In the genomic region with DNA sequence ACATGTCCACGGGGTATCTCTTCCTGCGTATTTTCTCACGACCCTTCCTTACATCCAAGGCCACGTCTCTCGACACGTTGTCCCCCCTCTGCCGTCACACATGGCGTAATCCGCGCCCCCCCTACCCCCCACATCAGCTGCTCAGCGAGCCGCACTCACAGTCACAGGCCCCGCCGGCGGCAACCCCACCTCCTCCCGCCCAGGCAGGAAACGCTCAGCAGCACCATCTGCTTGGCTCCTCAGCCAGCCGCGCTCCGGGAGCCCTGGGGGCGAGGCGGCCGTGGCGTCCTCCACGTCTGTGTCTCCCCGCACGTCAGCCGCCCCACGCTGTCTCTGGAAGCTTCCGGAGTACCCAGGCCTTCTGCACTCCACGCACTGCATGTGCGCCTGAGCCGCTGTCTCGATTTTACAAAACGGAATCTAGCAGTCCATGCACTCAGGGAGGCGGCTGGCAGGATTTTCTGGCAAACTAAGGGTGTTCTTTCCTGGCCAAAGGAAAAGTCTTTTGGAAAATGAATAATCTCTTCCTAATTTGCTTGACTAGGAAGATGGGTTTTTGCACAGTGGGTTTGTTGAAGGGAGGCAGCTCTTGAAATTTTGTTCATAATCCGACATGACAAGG, we compare ENCODE assay signal across 8 cellular contexts.
DNase-seq lines count a peak whose midpoint lies in the region; ATAC-seq and TF ChIP-seq lines count a peak whose summit lies in the region.

No MANE protein-coding gene starts in this region.

- peak overlapping the region; percentile 59 for H2AFZ ChIP-seq in neuronal stem cell (ENCODE audit: low read length)

- no peak overlapping the region for H4K91ac ChIP-seq in neuronal stem cell (ENCODE audit: low read depth, low read length, poor library complexity)

- no peak overlapping the region for H2BK5ac ChIP-seq in neuronal stem cell (ENCODE audit: low read length)

- peak overlapping the region; percentile 87 for H2BK12ac ChIP-seq in neuronal stem cell (ENCODE audit: low read length)

- no peak overlapping the region for H4K8ac ChIP-seq in neuronal stem cell (ENCODE audit: low read depth, low read length)

- H3K9me3 ChIP-seq in esophagus squamous epithelium (no peaks in the 10 kb centered on the region), neuronal stem cell (replicated peaks in 1 of 2; ENCODE audit: control insufficient read depth in 2 of 2, insufficient read depth in 1 of 2, low read depth in 1 of 2, low read length in 2 of 2) (no peaks in the 10 kb centered on the region)

- H3K4me3 ChIP-seq in esophagus squamous epithelium = peak overlapping the region; percentile 10 to 54 (median 30)
- no peak overlapping the region for H3K4me3 ChIP-seq in neuronal stem cell (ENCODE audit: low read length in 2 of 2)

- H3K18ac ChIP-seq in neuronal stem cell (ENCODE audit: low read length) = peak overlapping the region; percentile 86

- 7 to 30% methylated on average over 14 to 15 of the region's 37 CpGs for WGBS in esophagus squamous epithelium, 2 donors
- WGBS in neuronal stem cell (ENCODE audit: extremely low coverage in 2 of 2, insufficient read length in 2 of 2, insufficient replicate concordance in 1 of 2), 2 donors = no CpG with 5 or more reads among the region's 37 CpGs

- no peaks in the 10 kb centered on the region for H3K27me3 ChIP-seq in esophagus squamous epithelium
- H3K27me3 ChIP-seq in neuronal stem cell (ENCODE audit: control insufficient read depth in 3 of 3, insufficient read depth in 3 of 3, low read depth in 1 of 3, low read length in 3 of 3) = no peaks in the 10 kb centered on the region

- H3K4ac ChIP-seq in neuronal stem cell (ENCODE audit: low read length) = no peak overlapping the region

- ATAC-seq in GM19467 (IDR thresholded peaks at IDR 0.05; ENCODE audit: unreplicated experiment) = peak; percentile 44

- H3K23ac ChIP-seq in neuronal stem cell (ENCODE audit: low read depth, low read length, poor library complexity) = peak overlapping the region; percentile 76

- H3K27ac ChIP-seq in esophagus squamous epithelium (peak overlapping the region; percentile 87 to 91 (median 88)), neuronal stem cell (replicated peaks; ENCODE audit: low read length) (no peak overlapping the region), substantia nigra (ENCODE audit: low read depth, low read length, poor library complexity, severe bottlenecking) (peak overlapping the region; percentile 4)

- no peak overlapping the region for H3K9ac ChIP-seq in neuronal stem cell (ENCODE audit: low read depth, low read length, poor library complexity)

- peaks cover 22 to 44% (median 23%) of the 10 kb centered on the region in 3 donors for H3K4me1 ChIP-seq in esophagus squamous epithelium
- peaks cover 9 to 12% of the 10 kb centered on the region in 2 donors for H3K4me1 ChIP-seq in neuronal stem cell (ENCODE audit: control insufficient read depth in 2 of 2, insufficient read depth in 1 of 2, low read depth in 1 of 2, low read length in 2 of 2)

- TF ChIP-seq CTCF in esophagus squamous epithelium (IDR thresholded peaks at IDR 0.05) = no peak

- peak overlapping the region; percentile 62 for H2BK15ac ChIP-seq in neuronal stem cell (ENCODE audit: low read length)

- H3K4me2 ChIP-seq in neuronal stem cell (ENCODE audit: insufficient read depth, low read length, poor library complexity, severe bottlenecking) = no peak overlapping the region

- H2BK120ac ChIP-seq in neuronal stem cell (ENCODE audit: low read depth, low read length) = no peak overlapping the region

- H3K36me3 ChIP-seq in esophagus squamous epithelium = no peaks in the 10 kb centered on the region
- no peaks in the 10 kb centered on the region for H3K36me3 ChIP-seq in neuronal stem cell (replicated peaks in 1 of 2; ENCODE audit: control insufficient read depth in 2 of 2, insufficient read depth in 2 of 2, low read length in 2 of 2)

- H2AK5ac ChIP-seq in neuronal stem cell (ENCODE audit: low read depth, low read length) = peak overlapping the region; percentile 59

- H3K14ac ChIP-seq in neuronal stem cell (ENCODE audit: low read length) = no peak overlapping the region

- DNase-seq in Ammon's horn (ENCODE audit: low spot score) (peak; percentile 59), NCI-H510A treated with DMSO at 0.1 percent for 48 hours (lab: John Stamatoyannopoulos, UW) (peak; percentile 32), esophagus squamous epithelium (lab: John Stamatoyannopoulos, UW) (peak; percentile 34), neuronal stem cell (ENCODE audit: low spot score) (no peak), substantia nigra (lab: John Stamatoyannopoulos, UW) (peak in 28 of 49 donors; percentile 20 to 71 (median 36)), HT-29 (ENCODE audit: low spot score) (no peak)
- DNase-seq in activated T-cell treated with anti-CD3 and anti-CD28 coated beads, Interleukin-2, amount 50 U/mL, for 1 hour = peak; percentile 88

- intact Hi-C loops in esophagus squamous epithelium (cut with DNase I) = no loop called here

- peak in 1 of 4 donors; percentile 40 for TF ChIP-seq POLR2A in esophagus squamous epithelium (IDR thresholded peaks at IDR 0.05)

- H3K79me1 ChIP-seq in neuronal stem cell (ENCODE audit: low read depth, low read length) = peaks cover 1% of the 10 kb centered on the region

Comparison
In these comparisons a context has a peak if more than half of its experiments do, and no peak if none do; other contexts are left out.
1. DNase-seq: peak in Ammon's horn (single experiment), NCI-H510A treated with DMSO at 0.1 percent for 48 hours (single experiment), activated T-cell treated with anti-CD3 and anti-CD28 coated beads, Interleukin-2, amount 50 U/mL, for 1 hour (single experiment), esophagus squamous epithelium (single experiment) and substantia nigra (28 of 49); none in neuronal stem cell (single experiment) and HT-29 (single experiment).
2. H3K4me3 ChIP-seq: peak in esophagus squamous epithelium (4 of 4); none in neuronal stem cell (0 of 2).